In genomic region chr1:192633533-192634258, GRCh38 we compare ENCODE assay signal across 1 cellular context.
TF ChIP-seq lines count a peak whose summit lies in the region.

No MANE protein-coding gene starts in this region.

TF ChIP-seq in GM23338, 12 proteins besides CTCF, POLR2A, EP300 and RAD21 (continued from another document):
- TF ChIP-seq, protein P1, sequence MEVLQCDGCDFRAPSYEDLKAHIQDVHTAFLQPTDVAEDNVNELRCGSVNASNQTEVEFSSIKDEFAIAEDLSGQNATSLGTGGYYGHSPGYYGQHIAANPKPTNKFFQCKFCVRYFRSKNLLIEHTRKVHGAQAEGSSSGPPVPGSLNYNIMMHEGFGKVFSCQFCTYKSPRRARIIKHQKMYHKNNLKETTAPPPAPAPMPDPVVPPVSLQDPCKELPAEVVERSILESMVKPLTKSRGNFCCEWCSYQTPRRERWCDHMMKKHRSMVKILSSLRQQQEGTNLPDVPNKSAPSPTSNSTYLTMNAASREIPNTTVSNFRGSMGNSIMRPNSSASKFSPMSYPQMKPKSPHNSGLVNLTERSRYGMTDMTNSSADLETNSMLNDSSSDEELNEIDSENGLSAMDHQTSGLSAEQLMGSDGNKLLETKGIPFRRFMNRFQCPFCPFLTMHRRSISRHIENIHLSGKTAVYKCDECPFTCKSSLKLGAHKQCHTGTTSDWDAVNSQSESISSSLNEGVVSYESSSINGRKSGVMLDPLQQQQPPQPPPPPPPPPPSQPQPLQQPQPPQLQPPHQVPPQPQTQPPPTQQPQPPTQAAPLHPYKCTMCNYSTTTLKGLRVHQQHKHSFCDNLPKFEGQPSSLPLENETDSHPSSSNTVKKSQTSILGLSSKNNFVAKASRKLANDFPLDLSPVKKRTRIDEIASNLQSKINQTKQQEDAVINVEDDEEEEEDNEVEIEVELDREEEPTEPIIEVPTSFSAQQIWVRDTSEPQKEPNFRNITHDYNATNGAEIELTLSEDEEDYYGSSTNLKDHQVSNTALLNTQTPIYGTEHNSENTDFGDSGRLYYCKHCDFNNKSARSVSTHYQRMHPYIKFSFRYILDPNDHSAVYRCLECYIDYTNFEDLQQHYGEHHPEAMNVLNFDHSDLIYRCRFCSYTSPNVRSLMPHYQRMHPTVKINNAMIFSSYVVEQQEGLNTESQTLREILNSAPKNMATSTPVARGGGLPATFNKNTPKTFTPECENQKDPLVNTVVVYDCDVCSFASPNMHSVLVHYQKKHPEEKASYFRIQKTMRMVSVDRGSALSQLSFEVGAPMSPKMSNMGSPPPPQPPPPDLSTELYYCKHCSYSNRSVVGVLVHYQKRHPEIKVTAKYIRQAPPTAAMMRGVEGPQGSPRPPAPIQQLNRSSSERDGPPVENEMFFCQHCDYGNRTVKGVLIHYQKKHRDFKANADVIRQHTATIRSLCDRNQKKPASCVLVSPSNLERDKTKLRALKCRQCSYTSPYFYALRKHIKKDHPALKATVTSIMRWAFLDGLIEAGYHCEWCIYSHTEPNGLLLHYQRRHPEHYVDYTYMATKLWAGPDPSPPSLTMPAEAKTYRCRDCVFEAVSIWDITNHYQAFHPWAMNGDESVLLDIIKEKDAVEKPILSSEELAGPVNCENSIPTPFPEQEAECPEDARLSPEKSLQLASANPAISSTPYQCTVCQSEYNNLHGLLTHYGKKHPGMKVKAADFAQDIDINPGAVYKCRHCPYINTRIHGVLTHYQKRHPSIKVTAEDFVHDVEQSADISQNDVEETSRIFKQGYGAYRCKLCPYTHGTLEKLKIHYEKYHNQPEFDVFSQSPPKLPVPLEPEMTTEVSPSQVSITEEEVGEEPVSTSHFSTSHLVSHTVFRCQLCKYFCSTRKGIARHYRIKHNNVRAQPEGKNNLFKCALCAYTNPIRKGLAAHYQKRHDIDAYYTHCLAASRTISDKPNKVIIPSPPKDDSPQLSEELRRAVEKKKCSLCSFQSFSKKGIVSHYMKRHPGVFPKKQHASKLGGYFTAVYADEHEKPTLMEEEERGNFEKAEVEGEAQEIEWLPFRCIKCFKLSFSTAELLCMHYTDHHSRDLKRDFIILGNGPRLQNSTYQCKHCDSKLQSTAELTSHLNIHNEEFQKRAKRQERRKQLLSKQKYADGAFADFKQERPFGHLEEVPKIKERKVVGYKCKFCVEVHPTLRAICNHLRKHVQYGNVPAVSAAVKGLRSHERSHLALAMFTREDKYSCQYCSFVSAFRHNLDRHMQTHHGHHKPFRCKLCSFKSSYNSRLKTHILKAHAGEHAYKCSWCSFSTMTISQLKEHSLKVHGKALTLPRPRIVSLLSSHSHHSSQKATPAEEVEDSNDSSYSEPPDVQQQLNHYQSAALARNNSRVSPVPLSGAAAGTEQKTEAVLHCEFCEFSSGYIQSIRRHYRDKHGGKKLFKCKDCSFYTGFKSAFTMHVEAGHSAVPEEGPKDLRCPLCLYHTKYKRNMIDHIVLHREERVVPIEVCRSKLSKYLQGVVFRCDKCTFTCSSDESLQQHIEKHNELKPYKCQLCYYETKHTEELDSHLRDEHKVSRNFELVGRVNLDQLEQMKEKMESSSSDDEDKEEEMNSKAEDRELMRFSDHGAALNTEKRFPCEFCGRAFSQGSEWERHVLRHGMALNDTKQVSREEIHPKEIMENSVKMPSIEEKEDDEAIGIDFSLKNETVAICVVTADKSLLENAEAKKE (CRISPR knock-in tag; IDR thresholded peaks at IDR 0.05): no peak
- TF ChIP-seq CREB1 (CRISPR knock-in tag; IDR thresholded peaks at IDR 0.05; ENCODE audit: low read depth) (no peak), JUNB (IDR thresholded peaks at IDR 0.05; ENCODE audit: unreplicated experiment) (no peak), POLR2AphosphoS5 (IDR thresholded peaks at IDR 0.05; ENCODE audit: low read depth) (no peak), EZH2phosphoT487 (IDR thresholded peaks at IDR 0.05; ENCODE audit: unreplicated experiment) (no peak), ETS1 (IDR thresholded peaks at IDR 0.05) (no peak), ZNF331 (CRISPR knock-in tag; IDR thresholded peaks at IDR 0.05; ENCODE audit: low read depth) (no peak), EZH2 (IDR thresholded peaks at IDR 0.05; ENCODE audit: low read depth, unreplicated experiment) (no peak), NANOG (IDR thresholded peaks at IDR 0.05; ENCODE audit: borderline replicate concordance) (no peak), STAT1 (IDR thresholded peaks at IDR 0.05; ENCODE audit: unreplicated experiment) (no peak)
- TF ChIP-seq, protein P2, sequence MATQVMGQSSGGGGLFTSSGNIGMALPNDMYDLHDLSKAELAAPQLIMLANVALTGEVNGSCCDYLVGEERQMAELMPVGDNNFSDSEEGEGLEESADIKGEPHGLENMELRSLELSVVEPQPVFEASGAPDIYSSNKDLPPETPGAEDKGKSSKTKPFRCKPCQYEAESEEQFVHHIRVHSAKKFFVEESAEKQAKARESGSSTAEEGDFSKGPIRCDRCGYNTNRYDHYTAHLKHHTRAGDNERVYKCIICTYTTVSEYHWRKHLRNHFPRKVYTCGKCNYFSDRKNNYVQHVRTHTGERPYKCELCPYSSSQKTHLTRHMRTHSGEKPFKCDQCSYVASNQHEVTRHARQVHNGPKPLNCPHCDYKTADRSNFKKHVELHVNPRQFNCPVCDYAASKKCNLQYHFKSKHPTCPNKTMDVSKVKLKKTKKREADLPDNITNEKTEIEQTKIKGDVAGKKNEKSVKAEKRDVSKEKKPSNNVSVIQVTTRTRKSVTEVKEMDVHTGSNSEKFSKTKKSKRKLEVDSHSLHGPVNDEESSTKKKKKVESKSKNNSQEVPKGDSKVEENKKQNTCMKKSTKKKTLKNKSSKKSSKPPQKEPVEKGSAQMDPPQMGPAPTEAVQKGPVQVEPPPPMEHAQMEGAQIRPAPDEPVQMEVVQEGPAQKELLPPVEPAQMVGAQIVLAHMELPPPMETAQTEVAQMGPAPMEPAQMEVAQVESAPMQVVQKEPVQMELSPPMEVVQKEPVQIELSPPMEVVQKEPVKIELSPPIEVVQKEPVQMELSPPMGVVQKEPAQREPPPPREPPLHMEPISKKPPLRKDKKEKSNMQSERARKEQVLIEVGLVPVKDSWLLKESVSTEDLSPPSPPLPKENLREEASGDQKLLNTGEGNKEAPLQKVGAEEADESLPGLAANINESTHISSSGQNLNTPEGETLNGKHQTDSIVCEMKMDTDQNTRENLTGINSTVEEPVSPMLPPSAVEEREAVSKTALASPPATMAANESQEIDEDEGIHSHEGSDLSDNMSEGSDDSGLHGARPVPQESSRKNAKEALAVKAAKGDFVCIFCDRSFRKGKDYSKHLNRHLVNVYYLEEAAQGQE (IDR thresholded peaks at IDR 0.05; ENCODE audit: unreplicated experiment): no peak
TF ChIP-seq in GM23338: peak in this region for 0.
